ENCODE assay signal across 14 cellular contexts in genomic region chr16:11962978-11963377, GRCh38. TPM values are rescaled to one million over a fixed set of nuclear protein-coding genes. Genes with fewer than 3 reads are reported as not detected.
"Had no signal": no experiment of that assay in that cellular context is flagged by ENCODE, and none has a peak within 500 bp of the region (broad histone marks: within the 10 kb centered on the region; RNA-seq: fewer than 3 reads in every experiment).

No MANE protein-coding gene starts in this region.

RNA-seq across cellular contexts. Expression of gene TNFRSF17, which starts 2.0 kb away (rescaled TPM):
- total RNA-seq: activated CD4-positive, alpha-beta T cell treated with anti-CD3 and anti-CD28 coated beads, Interleukin-2, amount 10 ng/mL, durations not matched to agents 24 days and 14 days; activated CD8-positive, alpha-beta memory T cell treated with anti-CD3 and anti-CD28 coated beads for 36 hours; activated CD8-positive, alpha-beta T cell treated with anti-CD3 and anti-CD28 coated beads for 36 hours; activated naive CD8-positive, alpha-beta T cell treated with anti-CD3 and anti-CD28 coated beads for 36 hours; activated T-cell treated with anti-CD3 and anti-CD28 coated beads, Interleukin-2, amount 50 U/mL, for 72 hours; activated T-helper 17 cell treated with anti-CD3 and anti-CD28 coated beads, Interleukin-2, amount 50 U/mL, for 72 hours; aorta; cerebellum; LHCN-M2; PC-3; Peyer's patch; Right ventricle myocardium inferior; SK-MEL-5; T-helper 2 cell treated with Interferon-gamma antibody and Interleukin-4, amounts not matched to agents 100 ng/mL and 5 ng/mL, for 36 hours had no signal
- polyA plus RNA-seq: aorta had no signal
